Comparison of ENCODE assay signal across 8 cellular contexts in genomic region chr22:23385301-23386244, GRCh38.
A peak's percentile ranks its signal among the peaks of the same experiment; 100 is the strongest.
DNase-seq lines count a peak whose midpoint lies in the region; ATAC-seq, FAIRE-seq and TF ChIP-seq lines count a peak whose summit lies in the region.

No MANE protein-coding gene starts in this region.

- H3K4me3 Mint-ChIP-seq in WTC11 = no peak overlapping the region

- no peaks in the 10 kb centered on the region for H3K9me3 ChIP-seq in kidney (ENCODE audit: control insufficient read depth in 1 of 2, low read length in 2 of 2)

- FAIRE-seq in bronchial epithelial cell (lab: Jason Lieb, UNC) (peak; percentile 58), kidney (lab: Jason Lieb, UNC) (no peak)

- no peaks in the 10 kb centered on the region for H3K9me3 Mint-ChIP-seq in WTC11

- POLR2A ChIA-PET in WTC11 (lab: Charles Lee) = no interaction called here

- peak; percentile 95 for DNase-seq in GM13976 (ENCODE audit: low spot score)
- DNase-seq in NCI-H2171 treated with DMSO at 0.1 percent for 48 hours (lab: John Stamatoyannopoulos, UW) = peak; percentile 67
- peak; percentile 93 for DNase-seq in WTC11 (ENCODE audit: low spot score)
- peak; percentile 63 for DNase-seq in bronchial epithelial cell (ENCODE audit: low read depth)
- peak; percentile 92 for DNase-seq in kidney
- peak; percentile 59 to 78 for DNase-seq in stimulated activated CD4-positive, alpha-beta T cell treated with anti-CD3 and anti-CD28 coated beads, Interleukin-1b, Interleukin-23, amount 100 ng/mL, for 1 hour (ENCODE audit: low read depth in 2 of 2)

- no peak overlapping the region for H3K9ac ChIP-seq in kidney (ENCODE audit: low read length in 2 of 2)

- TF ChIP-seq CTCF in 22Rv1 (IDR thresholded peaks at IDR 0.05) (peak; percentile 98), GM13976 (IDR thresholded peaks at IDR 0.05; ENCODE audit: borderline replicate concordance, control extremely low read depth, extremely low read depth, insufficient read depth, missing control alignments) (peak; percentile 98), WTC11 (IDR thresholded peaks at IDR 0.05) (peak; percentile 100), bronchial epithelial cell (IDR thresholded peaks at IDR 0.05; ENCODE audit: insufficient read depth, low read length, severe bottlenecking) (peak; percentile 96), kidney (IDR thresholded peaks at IDR 0.05; ENCODE audit: borderline replicate concordance, extremely low read depth, insufficient read depth) (peak; percentile 100)

- CTCF ChIA-PET in WTC11 (lab: Charles Lee) = interaction anchor here (0.6 to 1.8 kb wide), 60 partner anchors 10 to 481 kb away, joined by 3 to 41 read pairs (median 5); partner anchors contain the start of genes RAB36 and SLC2A11

- peaks cover 0 to 2% of the 10 kb centered on the region in 2 donors for H3K4me1 ChIP-seq in kidney (ENCODE audit: control insufficient read depth in 1 of 2, insufficient read depth in 1 of 2, low read depth in 1 of 2, low read length in 2 of 2)

- in situ Hi-C loops in GM13976 (cut with MboI; ENCODE audit: low sequenced_read_pairs, unreplicated experiment) = no loop called here

- no peak overlapping the region for H3K27ac Mint-ChIP-seq in WTC11

- H3K4me3 ChIP-seq in bronchial epithelial cell (ENCODE audit: low read depth, low read length) (no peak overlapping the region), kidney (ENCODE audit: low read length in 2 of 2) (no peak overlapping the region)

- H3K27me3 ChIP-seq in bronchial epithelial cell (ENCODE audit: control insufficient read depth, insufficient read depth, low read length) = no peaks in the 10 kb centered on the region

- intact Hi-C loops in kidney (cut with DNase I) = loop anchor here (10.0 kb wide), 2 partner anchors 71 to 211 kb away; no protein-coding TSS in a partner anchor

- H3K27ac ChIP-seq in 22Rv1 (peak overlapping the region; percentile 59), kidney (ENCODE audit: low read depth in 2 of 2, low read length in 2 of 2) (no peak overlapping the region)

- H3K36me3 ChIP-seq in bronchial epithelial cell (ENCODE audit: control insufficient read depth, insufficient read depth, low read length) = no peaks in the 10 kb centered on the region
- H3K36me3 ChIP-seq in kidney (ENCODE audit: control insufficient read depth in 1 of 2, insufficient read depth in 2 of 2, low read length in 2 of 2) = no peaks in the 10 kb centered on the region

- H3K4me1 Mint-ChIP-seq in WTC11 = peaks cover 12% of the 10 kb centered on the region; the same call in 1 of the 2 replicates

- ATAC-seq in WTC11 (peak; percentile 80), GM21360 (IDR thresholded peaks at IDR 0.05; ENCODE audit: unreplicated experiment) (no peak)

- H3K27me3 Mint-ChIP-seq in WTC11 (ENCODE audit: low read depth) = peaks cover 3% of the 10 kb centered on the region; the same call in 1 of the 2 replicates

- H3K36me3 Mint-ChIP-seq in WTC11 = no peaks in the 10 kb centered on the region

TF ChIP-seq in WTC11, 78 proteins besides CTCF, POLR2A, EP300 and RAD21:
- TF ChIP-seq TEAD4 (CRISPR knock-in tag; IDR thresholded peaks at IDR 0.05) (no peak), ZNF423 (CRISPR knock-in tag; IDR thresholded peaks at IDR 0.05) (peak; percentile 6; the same call in 1 of the 2 replicates), ZNF396 (CRISPR knock-in tag; IDR thresholded peaks at IDR 0.05; ENCODE audit: borderline replicate concordance) (no peak)
- TF ChIP-seq, protein P1, sequence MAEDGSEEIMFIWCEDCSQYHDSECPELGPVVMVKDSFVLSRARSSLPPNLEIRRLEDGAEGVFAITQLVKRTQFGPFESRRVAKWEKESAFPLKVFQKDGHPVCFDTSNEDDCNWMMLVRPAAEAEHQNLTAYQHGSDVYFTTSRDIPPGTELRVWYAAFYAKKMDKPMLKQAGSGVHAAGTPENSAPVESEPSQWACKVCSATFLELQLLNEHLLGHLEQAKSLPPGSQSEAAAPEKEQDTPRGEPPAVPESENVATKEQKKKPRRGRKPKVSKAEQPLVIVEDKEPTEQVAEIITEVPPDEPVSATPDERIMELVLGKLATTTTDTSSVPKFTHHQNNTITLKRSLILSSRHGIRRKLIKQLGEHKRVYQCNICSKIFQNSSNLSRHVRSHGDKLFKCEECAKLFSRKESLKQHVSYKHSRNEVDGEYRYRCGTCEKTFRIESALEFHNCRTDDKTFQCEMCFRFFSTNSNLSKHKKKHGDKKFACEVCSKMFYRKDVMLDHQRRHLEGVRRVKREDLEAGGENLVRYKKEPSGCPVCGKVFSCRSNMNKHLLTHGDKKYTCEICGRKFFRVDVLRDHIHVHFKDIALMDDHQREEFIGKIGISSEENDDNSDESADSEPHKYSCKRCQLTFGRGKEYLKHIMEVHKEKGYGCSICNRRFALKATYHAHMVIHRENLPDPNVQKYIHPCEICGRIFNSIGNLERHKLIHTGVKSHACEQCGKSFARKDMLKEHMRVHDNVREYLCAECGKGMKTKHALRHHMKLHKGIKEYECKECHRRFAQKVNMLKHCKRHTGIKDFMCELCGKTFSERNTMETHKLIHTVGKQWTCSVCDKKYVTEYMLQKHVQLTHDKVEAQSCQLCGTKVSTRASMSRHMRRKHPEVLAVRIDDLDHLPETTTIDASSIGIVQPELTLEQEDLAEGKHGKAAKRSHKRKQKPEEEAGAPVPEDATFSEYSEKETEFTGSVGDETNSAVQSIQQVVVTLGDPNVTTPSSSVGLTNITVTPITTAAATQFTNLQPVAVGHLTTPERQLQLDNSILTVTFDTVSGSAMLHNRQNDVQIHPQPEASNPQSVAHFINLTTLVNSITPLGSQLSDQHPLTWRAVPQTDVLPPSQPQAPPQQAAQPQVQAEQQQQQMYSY (CRISPR knock-in tag; IDR thresholded peaks at IDR 0.05) = 0 out of 2 replicates have a peak, but pooled peaks have one; percentile 10
- TF ChIP-seq, protein P2, sequence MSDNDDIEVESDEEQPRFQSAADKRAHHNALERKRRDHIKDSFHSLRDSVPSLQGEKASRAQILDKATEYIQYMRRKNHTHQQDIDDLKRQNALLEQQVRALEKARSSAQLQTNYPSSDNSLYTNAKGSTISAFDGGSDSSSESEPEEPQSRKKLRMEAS (CRISPR knock-in tag; IDR thresholded peaks at IDR 0.05) = no peak
- TF ChIP-seq, protein P3, sequence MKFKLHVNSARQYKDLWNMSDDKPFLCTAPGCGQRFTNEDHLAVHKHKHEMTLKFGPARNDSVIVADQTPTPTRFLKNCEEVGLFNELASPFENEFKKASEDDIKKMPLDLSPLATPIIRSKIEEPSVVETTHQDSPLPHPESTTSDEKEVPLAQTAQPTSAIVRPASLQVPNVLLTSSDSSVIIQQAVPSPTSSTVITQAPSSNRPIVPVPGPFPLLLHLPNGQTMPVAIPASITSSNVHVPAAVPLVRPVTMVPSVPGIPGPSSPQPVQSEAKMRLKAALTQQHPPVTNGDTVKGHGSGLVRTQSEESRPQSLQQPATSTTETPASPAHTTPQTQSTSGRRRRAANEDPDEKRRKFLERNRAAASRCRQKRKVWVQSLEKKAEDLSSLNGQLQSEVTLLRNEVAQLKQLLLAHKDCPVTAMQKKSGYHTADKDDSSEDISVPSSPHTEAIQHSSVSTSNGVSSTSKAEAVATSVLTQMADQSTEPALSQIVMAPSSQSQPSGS (CRISPR knock-in tag; IDR thresholded peaks at IDR 0.05; ENCODE audit: borderline replicate concordance, low read depth) = no peak
